In the genomic region with DNA sequence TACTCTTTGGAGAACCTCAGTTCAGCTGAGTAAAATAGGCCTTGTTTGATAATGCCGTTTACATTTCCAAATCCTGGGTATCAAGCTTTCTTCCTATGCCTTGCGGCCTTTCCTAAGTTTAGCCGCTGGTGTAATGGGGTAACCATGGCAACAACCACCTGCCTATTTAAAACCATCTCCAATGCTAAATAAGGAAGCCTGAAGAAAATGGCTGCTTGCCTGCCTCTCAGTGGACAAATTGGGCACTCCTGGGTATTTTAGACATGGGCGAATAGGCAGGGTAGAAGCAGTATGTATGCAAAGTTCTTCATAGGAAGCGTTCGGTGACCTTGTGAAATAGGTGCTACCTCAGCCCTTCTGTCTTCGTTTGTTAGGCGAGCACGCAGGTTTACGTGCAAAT, we compare ENCODE assay signal across 9 cellular contexts.
DNase-seq lines count a peak whose midpoint lies in the region; ATAC-seq and TF ChIP-seq lines count a peak whose summit lies in the region.
"Had no signal": no experiment of that assay in that cellular context is flagged by ENCODE, and none has a peak within 500 bp of the region (broad histone marks: within the 10 kb centered on the region; RNA-seq: fewer than 3 reads in every experiment).

No MANE protein-coding gene starts in this region.

- no TSS peak for BruUV-seq in Calu3 (replicated peaks; lab: Mats Ljungman, UMichigan)

- no peaks in the 10 kb centered on the region for H3K27me3 ChIP-seq in WERI-Rb-1 (ENCODE audit: insufficient read depth, low read depth, severe bottlenecking)
- H3K27me3 ChIP-seq: Peyer's patch had no signal

- CTCF ChIA-PET in Calu3 (lab: Charles Lee) = interaction anchor here (0.7 kb wide), 1 partner anchor 81 kb away, joined by 4 read pairs; no protein-coding TSS in a partner anchor

- H3K4me3 ChIP-seq in LNCaP clone FGC (ENCODE audit: low read depth, low read length) (no peak overlapping the region), WERI-Rb-1 (ENCODE audit: low read depth, low read length) (no peak overlapping the region)
- H3K4me3 ChIP-seq: Peyer's patch had no signal

- H3K4me3 Mint-ChIP-seq in Calu3 (ENCODE audit: low read depth, unreplicated experiment) = no peak overlapping the region

- no peak overlapping the region for H3K27ac ChIP-seq in WERI-Rb-1
- H3K27ac ChIP-seq: Peyer's patch had no signal

- DNase-seq in Calu3 (no peak), LNCaP clone FGC (ENCODE audit: low read depth) (no peak), WERI-Rb-1 (peak; percentile 15), iPS DF 4.7 (ENCODE audit: extremely low read depth, low spot score) (peak; percentile 66), GM13976 (ENCODE audit: low spot score) (no peak)
- no peak for DNase-seq in activated T-cell treated with anti-CD3 and anti-CD28 coated beads, Interleukin-2, amount 50 U/mL, for 1 hour
- DNase-seq: Peyer's patch had no signal

- no peaks in the 10 kb centered on the region for H3K9me3 Mint-ChIP-seq in Calu3 (ENCODE audit: low read depth, unreplicated experiment)

- H3K4me1 Mint-ChIP-seq in Calu3 (ENCODE audit: low read depth, unreplicated experiment) = peaks cover 14% of the 10 kb centered on the region

- intact Hi-C loops in Calu3 (cut with micrococcal nuclease; ENCODE audit: unreplicated experiment) = no loop called here

- no peak overlapping the region for H3K27ac Mint-ChIP-seq in Calu3 (ENCODE audit: unreplicated experiment)

- TF ChIP-seq CTCF in Calu3 (IDR thresholded peaks at IDR 0.05; ENCODE audit: unreplicated experiment) = peak; percentile 11
- TF ChIP-seq CTCF in LNCaP clone FGC (IDR thresholded peaks at IDR 0.05; ENCODE audit: control insufficient read depth, extremely low read depth, insufficient read depth) = peak; percentile 41
- TF ChIP-seq CTCF in WERI-Rb-1 (IDR thresholded peaks at IDR 0.05; ENCODE audit: low read depth, low read length) = 0 out of 2 replicates have a peak, but pooled peaks have one; percentile 15
- no peak for TF ChIP-seq CTCF in GM13976 (IDR thresholded peaks at IDR 0.05; ENCODE audit: borderline replicate concordance, control extremely low read depth, extremely low read depth, insufficient read depth, missing control alignments)

- H3K36me3 ChIP-seq in WERI-Rb-1 = no peaks in the 10 kb centered on the region
- H3K36me3 ChIP-seq: Peyer's patch had no signal

- no peaks in the 10 kb centered on the region for H3K27me3 Mint-ChIP-seq in Calu3 (ENCODE audit: unreplicated experiment)

- H3K36me3 Mint-ChIP-seq in Calu3 (ENCODE audit: insufficient read depth, unreplicated experiment) = peaks cover 5% of the 10 kb centered on the region

- no peak for ATAC-seq in HG03442 (IDR thresholded peaks at IDR 0.05; ENCODE audit: unreplicated experiment)
- no peak for ATAC-seq in GM18873 (IDR thresholded peaks at IDR 0.05; ENCODE audit: low FRiP score, unreplicated experiment)

- no peaks in the 10 kb centered on the region for H3K9me3 ChIP-seq in WERI-Rb-1 (ENCODE audit: severe bottlenecking)
- H3K9me3 ChIP-seq: Peyer's patch had no signal

- in situ Hi-C loops in GM13976 (cut with MboI; ENCODE audit: low sequenced_read_pairs, unreplicated experiment) = no loop called here

Comparison
In these comparisons a context has a peak if more than half of its experiments do, and no peak if none do; other contexts are left out.
1. DNase-seq: peak in WERI-Rb-1 (single experiment) and iPS DF 4.7 (single experiment); none in Calu3 (single experiment), LNCaP clone FGC (single experiment), activated T-cell treated with anti-CD3 and anti-CD28 coated beads, Interleukin-2, amount 50 U/mL, for 1 hour (single experiment) and GM13976 (single experiment).